Comparison of ENCODE assay signal across 22 cellular contexts in the genomic region with DNA sequence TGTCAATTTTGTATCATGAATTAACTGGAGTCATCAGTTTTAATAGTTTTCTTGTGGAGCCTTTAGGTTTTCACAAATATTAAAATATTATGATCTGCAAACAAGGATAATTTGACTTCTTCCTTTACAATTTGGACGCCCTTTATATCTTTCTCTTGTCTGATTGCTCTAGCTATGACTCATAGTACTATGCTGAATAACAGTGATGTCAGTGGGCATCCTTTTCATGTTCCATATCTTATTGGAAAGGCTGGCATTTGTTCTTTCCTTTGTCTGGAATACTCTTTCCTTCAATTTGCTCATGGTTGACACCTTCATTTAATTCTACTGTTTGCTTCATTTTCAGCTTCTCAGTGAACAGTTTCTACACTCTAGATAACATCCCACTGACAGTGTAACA.
"Had no signal": no experiment of that assay in that cellular context is flagged by ENCODE, and none has a peak within 500 bp of the region (broad histone marks: within the 10 kb centered on the region; RNA-seq: fewer than 3 reads in every experiment).

No MANE protein-coding gene starts in this region.

- H3K4me3 ChIP-seq: breast epithelium, esophagus squamous epithelium, left ventricle myocardium inferior, lung, mucosa of descending colon, skin epidermis, thoracic aorta had no signal

- DNase-seq: activated B cell treated with CpG ODN at 0.5 μM for 24 hours; activated CD4-positive, alpha-beta T cell treated with anti-CD3 and anti-CD28 coated beads, Interleukin-2, amount 50 U/mL, for 1 hour; activated CD8-positive, alpha-beta T cell treated with anti-CD3 and anti-CD28 coated beads for 36 hours; activated gamma-delta T cell treated with Interleukin-2 at 50 U/mL for 16 hours; activated naive CD4-positive, alpha-beta T cell treated with anti-CD3 and anti-CD28 coated beads, Interleukin-2, amount 50 U/mL, for 16 hours; activated T-cell treated with anti-CD3 and anti-CD28 coated beads, Interleukin-2, amount 50 U/mL, for 4 hours; dermis blood vessel endothelial cell; effector CD4-positive, alpha-beta T cell; esophagus squamous epithelium; islet precursor cell; left ventricle myocardium inferior; mucosa of descending colon; stimulated activated CD4-positive, alpha-beta T cell treated with anti-CD3 and anti-CD28 coated beads, Interleukin-12 subunit alpha, Interleukin-12 subunit beta, amount 100 ng/mL, for 4 hours; stimulated activated CD4-positive, alpha-beta T cell treated with anti-CD3 and anti-CD28 coated beads, Interleukin-4, amount 100 ng/mL, for 1 hour; T-helper 2 cell; trophoblast cell had no signal

- ATAC-seq: activated CD8-positive, alpha-beta T cell treated with anti-CD3 and anti-CD28 coated beads for 36 hours; activated T-cell treated with anti-CD3 and anti-CD28 coated beads, Interleukin-2, amount 50 U/mL, for 4 hours; activated T-helper 17 cell treated with anti-CD3 and anti-CD28 coated beads, Interleukin-2, amount 50 U/mL, for 72 hours; mucosa of descending colon; sciatic nerve had no signal
